12 cellular contexts compared by ENCODE assay signal in the genomic region with DNA sequence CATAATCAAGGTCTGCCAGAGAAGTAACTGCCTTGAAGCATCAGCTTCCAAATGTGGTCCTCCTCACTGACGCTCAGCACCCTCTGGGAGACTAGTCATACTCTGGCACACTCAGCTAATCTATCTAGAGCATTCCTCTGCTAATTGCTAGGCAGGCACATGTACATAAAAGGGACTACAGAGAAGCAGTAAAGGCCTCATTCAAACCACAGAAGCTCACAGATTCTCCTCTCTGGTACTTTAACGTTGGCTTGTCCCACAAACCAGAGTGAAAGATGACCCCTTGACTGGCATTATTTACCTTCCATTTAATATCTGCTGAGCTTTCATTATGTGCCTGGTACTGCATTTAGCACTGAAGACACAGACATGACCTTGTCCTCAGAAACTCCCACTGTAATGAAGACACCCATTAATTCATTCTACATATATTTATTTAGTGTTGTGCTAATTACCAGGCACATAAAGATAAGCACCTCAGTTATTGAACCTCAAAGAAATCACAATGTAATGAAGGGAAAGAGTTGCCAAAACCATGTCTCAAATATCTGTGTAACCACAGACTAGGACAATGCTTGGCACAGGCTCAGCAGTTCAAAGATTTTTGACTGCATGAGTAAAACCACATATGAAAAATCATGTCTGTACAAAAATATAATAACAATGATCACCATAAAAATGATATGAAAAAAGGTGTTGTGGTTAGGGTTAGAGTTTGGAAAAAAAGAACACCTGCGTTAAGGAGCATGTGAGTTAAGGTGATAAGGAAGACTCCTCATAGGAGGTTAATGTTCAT.
DNase-seq lines count a peak whose midpoint lies in the region; FAIRE-seq and TF ChIP-seq lines count a peak whose summit lies in the region.
"Had no signal": no experiment of that assay in that cellular context is flagged by ENCODE, and none has a peak within 500 bp of the region (broad histone marks: within the 10 kb centered on the region; RNA-seq: fewer than 3 reads in every experiment).

No MANE protein-coding gene starts in this region.

- FAIRE-seq in small intestine (lab: Jason Lieb, UNC): no peak
- FAIRE-seq: endometrium, TTC549 had no signal

- no peaks in the 10 kb centered on the region for H3K36me3 ChIP-seq in fibroblast of lung (ENCODE audit: control insufficient read depth, insufficient read depth, low read length)
- H3K36me3 ChIP-seq in small intestine (ENCODE audit: control insufficient read depth in 2 of 2, insufficient read depth in 2 of 2, low read length in 2 of 2): no peaks in the 10 kb centered on the region

- H3K27ac ChIP-seq in fibroblast of lung (ENCODE audit: insufficient read depth, low read length) (no peak overlapping the region), small intestine (ENCODE audit: low read depth in 1 of 2, low read length in 1 of 2) (no peak overlapping the region)

- H3K27me3 ChIP-seq in fibroblast of lung (ENCODE audit: control insufficient read depth, insufficient read depth, low read length): no peaks in the 10 kb centered on the region
- no peaks in the 10 kb centered on the region for H3K27me3 ChIP-seq in small intestine (ENCODE audit: control insufficient read depth in 2 of 2, insufficient read depth in 2 of 2, low read length in 2 of 2)

- H4K20me1 ChIP-seq in fibroblast of lung (ENCODE audit: control insufficient read depth, extremely low read depth, insufficient read depth, low read length): no peaks in the 10 kb centered on the region

- TF ChIP-seq CTCF in fibroblast of lung (conservative IDR thresholded peaks at IDR 0.05 in 1 of 2, IDR thresholded peaks at IDR 0.05 in 1 of 2; ENCODE audit: low read depth in 1 of 2, low read length in 2 of 2): no peak

- peak; percentile 24 for DNase-seq in HT1080 (ENCODE audit: low read depth)
- DNase-seq in NCI-H748 treated with DMSO at 0.1 percent for 48 hours (lab: John Stamatoyannopoulos, UW): peak; percentile 68
- DNase-seq in fibroblast of lung (ENCODE audit: low read depth in 2 of 2): peak; percentile 23 to 88
- DNase-seq in occipital lobe (lab: John Stamatoyannopoulos, UW): peak; percentile 2
- DNase-seq in SKM-1 (lab: John Stamatoyannopoulos, UW; ENCODE audit: unreplicated experiment): no peak
- DNase-seq in small intestine: no peak
- no peak for DNase-seq in activated CD4-positive, CD25-positive, alpha-beta regulatory T cell treated with anti-CD3 and anti-CD28 coated beads, Interleukin-2, amount 50 U/mL, for 72 hours
- DNase-seq: activated CD8-positive, alpha-beta memory T cell treated with anti-CD3 and anti-CD28 coated beads, Interleukin-2, amount 50 U/mL, for 4 hours; DMS 273 treated with DMSO at 0.1 percent for 48 hours; stimulated activated naive B cell treated with anti-CD40 and anti-IgM and Interleukin-4, amounts not matched to agents 10 μg/mL and 1 μg/mL and 100 μg/mL, for 72 hours had no signal

- H3K9me3 ChIP-seq in fibroblast of lung (ENCODE audit: control insufficient read depth, insufficient read depth, low read depth, low read length): no peaks in the 10 kb centered on the region
- no peaks in the 10 kb centered on the region for H3K9me3 ChIP-seq in small intestine (ENCODE audit: control insufficient read depth, low read depth)

- 29 to 52% (median 34%) methylated on average over 3 of the region's 3 CpGs for WGBS in small intestine, 3 donors

- H3K4me3 ChIP-seq in fibroblast of lung (replicated peaks in 1 of 4; ENCODE audit: control extremely low read depth in 1 of 4, insufficient read depth in 1 of 4, low read depth in 3 of 4, low read length in 4 of 4) (no peak overlapping the region), small intestine (ENCODE audit: low read depth in 1 of 2, low read length in 2 of 2) (no peak overlapping the region)

- peak overlapping the region; percentile 10 for H3K4me2 ChIP-seq in fibroblast of lung (ENCODE audit: extremely low read depth, insufficient read depth, low read length)

- H3K9ac ChIP-seq in fibroblast of lung (ENCODE audit: insufficient read depth, low read length): no peak overlapping the region

- no peaks in the 10 kb centered on the region for H3K4me1 ChIP-seq in fibroblast of lung (ENCODE audit: control insufficient read depth, extremely low read depth, insufficient read depth, low read length)
- no peaks in the 10 kb centered on the region for H3K4me1 ChIP-seq in small intestine (ENCODE audit: control insufficient read depth in 2 of 2, insufficient read depth in 1 of 2, low read depth in 1 of 2, low read length in 1 of 2)

- H2AFZ ChIP-seq in fibroblast of lung (ENCODE audit: low read length): no peak overlapping the region

- no peaks in the 10 kb centered on the region for H3K79me2 ChIP-seq in fibroblast of lung (ENCODE audit: control insufficient read depth, insufficient read depth, low read length)

Comparison
In these comparisons a context has a peak if more than half of its experiments do, and no peak if none do; other contexts are left out.
1. DNase-seq: peak in HT1080 (single experiment), NCI-H748 treated with DMSO at 0.1 percent for 48 hours (single experiment), fibroblast of lung (2 of 2) and occipital lobe (single experiment); none in SKM-1 (single experiment), small intestine (single experiment) and activated CD4-positive, CD25-positive, alpha-beta regulatory T cell treated with anti-CD3 and anti-CD28 coated beads, Interleukin-2, amount 50 U/mL, for 72 hours (single experiment).